Comparison of ENCODE assay signal across 15 cellular contexts in genomic region chr4:102585329-102585728, GRCh38.
DNase-seq lines count a peak whose midpoint lies in the region; ATAC-seq and TF ChIP-seq lines count a peak whose summit lies in the region.
"Had no signal": no experiment of that assay in that cellular context is flagged by ENCODE, and none has a peak within 500 bp of the region (broad histone marks: within the 10 kb centered on the region; RNA-seq: fewer than 3 reads in every experiment).

No MANE protein-coding gene starts in this region.

- H3K79me2 ChIP-seq in GM23248 (ENCODE audit: insufficient read depth) (no peaks in the 10 kb centered on the region), trophoblast cell (ENCODE audit: control insufficient read depth, insufficient read depth, low read length, poor library complexity) (no peaks in the 10 kb centered on the region)

- no peak overlapping the region for H3K18ac ChIP-seq in trophoblast cell (ENCODE audit: low read length)

- no peak overlapping the region for H4K12ac ChIP-seq in trophoblast cell (ENCODE audit: low read depth, low read length)

- in situ Hi-C loops in GM23248 (cut with MboI), result no loop called here

- H3K14ac ChIP-seq in trophoblast cell (ENCODE audit: low read length), result no peak overlapping the region

- H3K9me2 ChIP-seq in GM23248 (ENCODE audit: insufficient read depth), result no peaks in the 10 kb centered on the region

- ATAC-seq in HG02588 (IDR thresholded peaks at IDR 0.05; ENCODE audit: unreplicated experiment), result no peak
- ATAC-seq: sciatic nerve had no signal

- H2AFZ ChIP-seq in GM23248 (no peak overlapping the region), trophoblast cell (ENCODE audit: insufficient read depth, low read length, poor library complexity) (no peak overlapping the region)

- no peak overlapping the region for H2BK12ac ChIP-seq in trophoblast cell (ENCODE audit: low read length)

- no peak overlapping the region for H3K27ac ChIP-seq in GM23248
- H3K27ac ChIP-seq in trophoblast cell (ENCODE audit: low read depth, low read length), result no peak overlapping the region

- H3F3A ChIP-seq in GM23248 (ENCODE audit: insufficient read depth), result no peaks in the 10 kb centered on the region

- H2AK5ac ChIP-seq in trophoblast cell (ENCODE audit: low read length), result no peak overlapping the region

- no peak overlapping the region for H3K4ac ChIP-seq in trophoblast cell (ENCODE audit: low read depth, low read length)

- no peak overlapping the region for H4K91ac ChIP-seq in trophoblast cell (ENCODE audit: low read depth, low read length)

- H3K27ac Mint-ChIP-seq in Caco-2 (ENCODE audit: unreplicated experiment), result no peak overlapping the region
- H3K27ac Mint-ChIP-seq: nephron progenitor cell had no signal

- H2BK5ac ChIP-seq in trophoblast cell (ENCODE audit: low read depth, low read length, poor library complexity), result no peak overlapping the region

- H3K27me3 ChIP-seq in GM23248 (replicated peaks; ENCODE audit: insufficient read depth) (no peaks in the 10 kb centered on the region), trophoblast cell (ENCODE audit: insufficient read depth, low read length) (no peaks in the 10 kb centered on the region), Caco-2 (replicated peaks; ENCODE audit: control insufficient read depth, insufficient read depth, low read length) (no peaks in the 10 kb centered on the region)

- peak; percentile 27 for DNase-seq in activated naive CD4-positive, alpha-beta T cell treated with Interleukin-2 at 50 U/mL for 16 hours
- no peak for DNase-seq in activated naive CD4-positive, alpha-beta T cell (lab: John Stamatoyannopoulos, UW)
- DNase-seq in GM23248 (peak; percentile 33), trophoblast cell (peak; percentile 53 to 67), T-helper 9 cell (no peak), Caco-2 (no peak)
- peak; percentile 34 to 47 for DNase-seq in activated CD4-positive, alpha-beta T cell treated with anti-CD3 and anti-CD28 coated beads, Interleukin-2, amount 50 U/mL, for 48 hours
- DNase-seq: DMS79, foreskin fibroblast, kidney glomerular epithelial cell, MV-4-11, nephron progenitor cell had no signal

- H3K79me1 ChIP-seq in trophoblast cell (ENCODE audit: low read length), result no peaks in the 10 kb centered on the region

- no peak overlapping the region for H3K23ac ChIP-seq in trophoblast cell (ENCODE audit: low read length)

- no peaks in the 10 kb centered on the region for H3K27me3 Mint-ChIP-seq in Caco-2 (ENCODE audit: insufficient read depth, unreplicated experiment)

- peaks cover 2% of the 10 kb centered on the region for H3K4me1 Mint-ChIP-seq in Caco-2 (ENCODE audit: low read depth, unreplicated experiment)

- no peaks in the 10 kb centered on the region for H4K20me1 ChIP-seq in GM23248 (ENCODE audit: insufficient read depth)

- H3K4me3 ChIP-seq in GM23248 (no peak overlapping the region), trophoblast cell (ENCODE audit: low read depth, low read length) (no peak overlapping the region), Caco-2 (ENCODE audit: low read depth, low read length) (no peak overlapping the region)
- H3K4me3 ChIP-seq: HAP-1 had no signal

- CTCF ChIA-PET in Caco-2 (lab: Charles Lee), result no interaction called here

- no peak for TF ChIP-seq CTCF in Caco-2 (IDR thresholded peaks at IDR 0.05; ENCODE audit: insufficient read depth in 1 of 2, low read depth in 1 of 2, low read length in 1 of 2, severe bottlenecking in 1 of 2, unreplicated experiment in 1 of 2)

- no peaks in the 10 kb centered on the region for H3K9me3 Mint-ChIP-seq in Caco-2 (ENCODE audit: unreplicated experiment)
- H3K9me3 Mint-ChIP-seq: nephron progenitor cell had no signal

- no peak overlapping the region for H3K4me2 ChIP-seq in GM23248 (ENCODE audit: unreplicated experiment)
- H3K4me2 ChIP-seq in trophoblast cell (ENCODE audit: low read length), result no peak overlapping the region

- no peaks in the 10 kb centered on the region for H3K9me3 ChIP-seq in GM23248 (ENCODE audit: low read depth)
- no peaks in the 10 kb centered on the region for H3K9me3 ChIP-seq in trophoblast cell (ENCODE audit: insufficient read depth, low read depth, low read length)
- no peaks in the 10 kb centered on the region for H3K9me3 ChIP-seq in Caco-2
- H3K9me3 ChIP-seq: HAP-1 had no signal

- H3K36me3 Mint-ChIP-seq in Caco-2 (ENCODE audit: insufficient read depth, unreplicated experiment), result peaks cover 17% of the 10 kb centered on the region

- WGBS in GM23248 (ENCODE audit: low coverage in 1 of 2, low lambda C conversion rate in 2 of 2, missing lambda C conversion rate in 2 of 2), 2 experiments, result 91 to 100% methylated on average over 2 of the region's 2 CpGs
- no CpG with 5 or more reads among the region's 2 CpGs for WGBS in trophoblast cell (ENCODE audit: extremely low coverage, insufficient coverage, insufficient read length)

- no peak overlapping the region for H4K8ac ChIP-seq in trophoblast cell (ENCODE audit: low read depth, low read length)

- intact Hi-C loops in Caco-2 (cut with micrococcal nuclease; ENCODE audit: unreplicated experiment), result no loop called here

- POLR2A ChIA-PET in Caco-2 (lab: Charles Lee), result no interaction called here

- H3K4me1 ChIP-seq in GM23248 (ENCODE audit: insufficient read depth) (no peaks in the 10 kb centered on the region), trophoblast cell (ENCODE audit: control insufficient read depth in 1 of 2, insufficient read depth in 2 of 2, low read length in 2 of 2) (no peaks in the 10 kb centered on the region), Caco-2 (peaks cover 5% of the 10 kb centered on the region)
- H3K4me1 ChIP-seq: HAP-1 had no signal

- no peak overlapping the region for H3K4me3 Mint-ChIP-seq in Caco-2 (ENCODE audit: unreplicated experiment)
- H3K4me3 Mint-ChIP-seq: nephron progenitor cell had no signal

- H3K36me3 ChIP-seq in GM23248 (ENCODE audit: low read depth), result peaks cover 48% of the 10 kb centered on the region
- peaks cover 6 to 7% of the 10 kb centered on the region in 2 experiments for H3K36me3 ChIP-seq in trophoblast cell (ENCODE audit: control insufficient read depth in 1 of 2, insufficient read depth in 2 of 2, low read length in 2 of 2)
- no peaks in the 10 kb centered on the region; the same call in 1 of the 2 replicates for H3K36me3 ChIP-seq in Caco-2 (ENCODE audit: control insufficient read depth, insufficient read depth, low read length)
- H3K36me3 ChIP-seq: HAP-1 had no signal

- no peak overlapping the region for H2BK120ac ChIP-seq in trophoblast cell (ENCODE audit: insufficient read depth, low read length, poor library complexity)

- no peak overlapping the region for H3K9ac ChIP-seq in GM23248
- no peak overlapping the region for H3K9ac ChIP-seq in trophoblast cell (ENCODE audit: low read length)

- BruUV-seq in Caco-2 (replicated peaks; lab: Mats Ljungman, UMichigan), result no TSS peak

Comparison
In these comparisons a context has a peak if more than half of its experiments do, and no peak if none do; other contexts are left out.
1. DNase-seq: peak in activated naive CD4-positive, alpha-beta T cell treated with Interleukin-2 at 50 U/mL for 16 hours (single experiment), GM23248 (single experiment), activated CD4-positive, alpha-beta T cell treated with anti-CD3 and anti-CD28 coated beads, Interleukin-2, amount 50 U/mL, for 48 hours (2 of 2) and trophoblast cell (2 of 2); none in activated naive CD4-positive, alpha-beta T cell (0 of 4), T-helper 9 cell (single experiment) and Caco-2 (0 of 2).